Comparison of ENCODE assay signal across 22 cellular contexts in genomic region chr22:44850946-44851345, GRCh38.
DNase-seq lines count a peak whose midpoint lies in the region; TF ChIP-seq lines count a peak whose summit lies in the region.
"Had no signal": no experiment of that assay in that cellular context is flagged by ENCODE, and none has a peak within 500 bp of the region (broad histone marks: within the 10 kb centered on the region; RNA-seq: fewer than 3 reads in every experiment).

No MANE protein-coding gene starts in this region.

- H3K4me3 Mint-ChIP-seq in activated naive CD8-positive, alpha-beta T cell: no peak overlapping the region
- H3K4me3 Mint-ChIP-seq in activated naive CD8-positive, alpha-beta T cell treated with anti-CD3 and anti-CD28 coated beads for 36 hours: no peak overlapping the region
- H3K4me3 Mint-ChIP-seq: CD4-positive, alpha-beta memory T cell; GM23338; HFFc6 had no signal

- no peak for TF ChIP-seq CTCF in spleen (IDR thresholded peaks at IDR 0.05 in 8 of 11, conservative IDR thresholded peaks at IDR 0.05 in 3 of 11)

- no peaks in the 10 kb centered on the region for H3K27me3 Mint-ChIP-seq in activated naive CD8-positive, alpha-beta T cell
- H3K27me3 Mint-ChIP-seq in activated naive CD8-positive, alpha-beta T cell treated with anti-CD3 and anti-CD28 coated beads for 36 hours: no peaks in the 10 kb centered on the region

- peaks cover 1% of the 10 kb centered on the region for H3K4me1 Mint-ChIP-seq in activated naive CD8-positive, alpha-beta T cell (ENCODE audit: low read depth)
- H3K4me1 Mint-ChIP-seq in activated naive CD8-positive, alpha-beta T cell treated with anti-CD3 and anti-CD28 coated beads for 36 hours: no peaks in the 10 kb centered on the region
- H3K4me1 Mint-ChIP-seq: CD4-positive, alpha-beta memory T cell had no signal

- H3K4me3 ChIP-seq in spleen: no peak overlapping the region
- H3K4me3 ChIP-seq: A549, GM23338, HAP-1, MG63 had no signal

- DNase-seq in activated naive CD8-positive, alpha-beta T cell treated with anti-CD3 and anti-CD28 coated beads for 36 hours: no peak
- DNase-seq in M059J (ENCODE audit: low read depth): peak; percentile 9
- DNase-seq in ecto neural progenitor cell (ENCODE audit: low spot score): peak; percentile 5
- DNase-seq in spleen: peak; percentile 8
- no peak for DNase-seq in caudate nucleus (lab: John Stamatoyannopoulos, UW)
- DNase-seq in cardiac septum (ENCODE audit: low spot score): no peak
- DNase-seq in DMS114 treated with DMSO at 0.1 percent for 48 hours (lab: John Stamatoyannopoulos, UW; ENCODE audit: unreplicated experiment): no peak
- DNase-seq: AML-193; C1 segment of cervical spinal cord; CD4-positive, alpha-beta memory T cell; COR-L47; DMS153; HFFc6; KBM-7; MG63; NCI-H2029; NCI-H226; NCI-H510A treated with DMSO at 0.1 percent for 48 hours had no signal

- H3K27ac ChIP-seq in spleen (no peak overlapping the region), caudate nucleus (ENCODE audit: low read depth, low read length) (no peak overlapping the region)
- H3K27ac ChIP-seq: A549 had no signal

- no peak for TF ChIP-seq POLR2A in spleen (IDR thresholded peaks at IDR 0.05)

- H3K9me3 Mint-ChIP-seq in activated naive CD8-positive, alpha-beta T cell (ENCODE audit: low read depth): no peaks in the 10 kb centered on the region
- no peaks in the 10 kb centered on the region for H3K9me3 Mint-ChIP-seq in activated naive CD8-positive, alpha-beta T cell treated with anti-CD3 and anti-CD28 coated beads for 36 hours
- H3K9me3 Mint-ChIP-seq: GM23338 had no signal

- no peaks in the 10 kb centered on the region for H3K36me3 Mint-ChIP-seq in activated naive CD8-positive, alpha-beta T cell
- H3K36me3 Mint-ChIP-seq in activated naive CD8-positive, alpha-beta T cell treated with anti-CD3 and anti-CD28 coated beads for 36 hours: no peaks in the 10 kb centered on the region
- H3K36me3 Mint-ChIP-seq: CD4-positive, alpha-beta memory T cell had no signal

- no peaks in the 10 kb centered on the region for H3K4me1 ChIP-seq in spleen
- H3K4me1 ChIP-seq: A549, HAP-1 had no signal

- intact Hi-C loops in spleen (cut with DNase I; ENCODE audit: low total_unique reads) (no loop called here), cardiac septum (cut with DNase I) (no loop called here)

- no peaks in the 10 kb centered on the region for H3K9me3 ChIP-seq in spleen
- H3K9me3 ChIP-seq: A549, HAP-1, MG63 had no signal

- H3K36me3 ChIP-seq in spleen: peaks cover 0 to 38% (median 0%) of the 10 kb centered on the region in 6 donors
- H3K36me3 ChIP-seq: HAP-1, MG63 had no signal

- peak overlapping the region; percentile 43 for H3K27ac Mint-ChIP-seq in activated naive CD8-positive, alpha-beta T cell
- no peak overlapping the region for H3K27ac Mint-ChIP-seq in activated naive CD8-positive, alpha-beta T cell treated with anti-CD3 and anti-CD28 coated beads for 36 hours
- H3K27ac Mint-ChIP-seq: GM23338, HFFc6 had no signal

- WGBS in spleen, 5 donors: 73 to 89% (median 77%) methylated on average over 6 of the region's 6 CpGs

- peaks cover 0 to 1% (median 0%) of the 10 kb centered on the region in 7 donors for H3K27me3 ChIP-seq in spleen (replicated peaks in 1 of 7)
- H3K27me3 ChIP-seq: MG63 had no signal

Comparison
In these comparisons a context has a peak if more than half of its experiments do, and no peak if none do; other contexts are left out.
1. DNase-seq: peak in M059J (single experiment), ecto neural progenitor cell (single experiment) and spleen (single experiment); none in activated naive CD8-positive, alpha-beta T cell treated with anti-CD3 and anti-CD28 coated beads for 36 hours (single experiment), caudate nucleus (0 of 61), cardiac septum (single experiment) and DMS114 treated with DMSO at 0.1 percent for 48 hours (single experiment).